Comparison of ENCODE assay signal across 8 cellular contexts in genomic region chr1:235077571-235078479, GRCh38. TPM values are rescaled to one million over a fixed set of nuclear protein-coding genes. Genes with fewer than 3 reads are reported as not detected.
A peak's percentile ranks its signal among the peaks of the same experiment; 100 is the strongest.
DNase-seq lines count a peak whose midpoint lies in the region; ATAC-seq and TF ChIP-seq lines count a peak whose summit lies in the region.

No MANE protein-coding gene starts in this region.

- H3K27me3 ChIP-seq in PC-9 (ENCODE audit: insufficient read depth, low read depth) = no peaks in the 10 kb centered on the region

- intact Hi-C loops in PC-9 (cut with micrococcal nuclease; ENCODE audit: unreplicated experiment) = loop anchor here (2.0 kb wide), 1 partner anchor 305 kb away; no protein-coding TSS in a partner anchor

- peaks cover 92% of the 10 kb centered on the region for H3K4me1 ChIP-seq in PC-9 (replicated peaks; ENCODE audit: insufficient read depth)

- TF ChIP-seq CTCF in PC-9 (conservative IDR thresholded peaks at IDR 0.05) = no peak

- H3K9me3 ChIP-seq in PC-9 (ENCODE audit: insufficient read depth, low read depth) = no peaks in the 10 kb centered on the region

- ATAC-seq in GM21423 (IDR thresholded peaks at IDR 0.05; ENCODE audit: unreplicated experiment) (peak; percentile 31), GM21515 (IDR thresholded peaks at IDR 0.05; ENCODE audit: unreplicated experiment) (no peak), HG02970 (IDR thresholded peaks at IDR 0.05; ENCODE audit: low FRiP score, unreplicated experiment) (no peak)

- peaks cover 11% of the 10 kb centered on the region for H3K79me2 ChIP-seq in PC-9 (ENCODE audit: low read depth)

- BruUV-seq in PC-9 (replicated peaks; lab: Mats Ljungman, UMichigan) = no TSS peak

- H2AFZ ChIP-seq in PC-9 = no peak overlapping the region

- H3K4me2 ChIP-seq in PC-9 = no peak overlapping the region

- peak overlapping the region; percentile 100 for H3K27ac ChIP-seq in PC-9

- CTCF ChIA-PET in PC-9 (lab: Charles Lee) = no interaction called here

- no peaks in the 10 kb centered on the region for H4K20me1 ChIP-seq in PC-9 (ENCODE audit: insufficient read depth)

- no peak overlapping the region for H3K4me3 ChIP-seq in PC-9

- H3K36me3 ChIP-seq in PC-9 (ENCODE audit: low read depth) = no peaks in the 10 kb centered on the region

- POLR2A ChIA-PET in PC-9 (lab: Charles Lee; ENCODE audit: unreplicated experiment) = no interaction called here

- H3F3A ChIP-seq in PC-9 (ENCODE audit: insufficient read depth, low read depth) = peaks cover 83% of the 10 kb centered on the region

- no peaks in the 10 kb centered on the region for H3K9me2 ChIP-seq in PC-9 (ENCODE audit: insufficient read depth)

- DNase-seq in GM04503 (ENCODE audit: low read depth) (peak; percentile 50), PC-9 (no peak), left kidney (ENCODE audit: low read depth, low spot score) (peak; percentile 39), NCI-H187 treated with DMSO at 0.1 percent for 48 hours (lab: John Stamatoyannopoulos, UW) (no peak), DMS53 (lab: John Stamatoyannopoulos, UW) (no peak)

RNA-seq across cellular contexts. Expression of gene TOMM20, which starts 50.8 kb away (rescaled TPM):
- total RNA-seq in PC-9 (2021) = 165 and 187 TPM in 2 replicates

Comparison
In these comparisons a context has a peak if more than half of its experiments do, and no peak if none do; other contexts are left out.
1. DNase-seq: peak in GM04503 (single experiment) and left kidney (single experiment); none in PC-9 (0 of 2), NCI-H187 treated with DMSO at 0.1 percent for 48 hours (single experiment) and DMS53 (single experiment).